Comparison of ENCODE assay signal across 9 cellular contexts in the genomic region with DNA sequence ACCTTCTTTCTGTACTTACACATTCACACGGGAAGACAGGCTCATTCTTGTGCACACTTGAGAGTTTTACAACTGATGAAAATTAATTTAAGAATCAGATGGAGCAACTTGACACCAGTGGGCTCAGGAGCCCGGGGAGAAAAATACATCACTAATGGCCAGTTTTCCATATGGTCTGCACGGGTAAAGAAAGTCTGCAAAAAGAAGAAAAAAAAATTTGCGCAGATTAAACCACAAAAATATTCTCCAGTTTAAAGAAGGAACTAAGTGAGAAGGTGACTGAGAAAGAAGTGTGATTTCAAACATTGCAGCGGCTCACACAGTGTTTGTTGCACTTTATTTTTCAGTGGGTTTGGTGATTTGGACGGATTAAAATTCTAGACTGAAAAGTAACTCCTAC. TPM values are rescaled to one million over a fixed set of nuclear protein-coding genes. Genes with fewer than 3 reads are reported as not detected.
A peak's percentile ranks its signal among the peaks of the same experiment; 100 is the strongest.
DNase-seq lines count a peak whose midpoint lies in the region; TF ChIP-seq lines count a peak whose summit lies in the region.
"Had no signal": no experiment of that assay in that cellular context is flagged by ENCODE, and none has a peak within 500 bp of the region (broad histone marks: within the 10 kb centered on the region; RNA-seq: fewer than 3 reads in every experiment).

A gene with protein sequence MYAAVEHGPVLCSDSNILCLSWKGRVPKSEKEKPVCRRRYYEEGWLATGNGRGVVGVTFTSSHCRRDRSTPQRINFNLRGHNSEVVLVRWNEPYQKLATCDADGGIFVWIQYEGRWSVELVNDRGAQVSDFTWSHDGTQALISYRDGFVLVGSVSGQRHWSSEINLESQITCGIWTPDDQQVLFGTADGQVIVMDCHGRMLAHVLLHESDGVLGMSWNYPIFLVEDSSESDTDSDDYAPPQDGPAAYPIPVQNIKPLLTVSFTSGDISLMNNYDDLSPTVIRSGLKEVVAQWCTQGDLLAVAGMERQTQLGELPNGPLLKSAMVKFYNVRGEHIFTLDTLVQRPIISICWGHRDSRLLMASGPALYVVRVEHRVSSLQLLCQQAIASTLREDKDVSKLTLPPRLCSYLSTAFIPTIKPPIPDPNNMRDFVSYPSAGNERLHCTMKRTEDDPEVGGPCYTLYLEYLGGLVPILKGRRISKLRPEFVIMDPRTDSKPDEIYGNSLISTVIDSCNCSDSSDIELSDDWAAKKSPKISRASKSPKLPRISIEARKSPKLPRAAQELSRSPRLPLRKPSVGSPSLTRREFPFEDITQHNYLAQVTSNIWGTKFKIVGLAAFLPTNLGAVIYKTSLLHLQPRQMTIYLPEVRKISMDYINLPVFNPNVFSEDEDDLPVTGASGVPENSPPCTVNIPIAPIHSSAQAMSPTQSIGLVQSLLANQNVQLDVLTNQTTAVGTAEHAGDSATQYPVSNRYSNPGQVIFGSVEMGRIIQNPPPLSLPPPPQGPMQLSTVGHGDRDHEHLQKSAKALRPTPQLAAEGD (N-terminal part only) (plus strand): TSS at position 301 of the 400 bp plus-strand sequence. CDS start 1,552 bp downstream, outside the sequence.

- TF ChIP-seq CTCF in fibroblast of the aortic adventitia (IDR thresholded peaks at IDR 0.05; ENCODE audit: insufficient read depth, low read length) (no peak), neural crest cell (conservative IDR thresholded peaks at IDR 0.05) (no peak)

- no peak within 1 kb of the TSS for H3K4me3 Mint-ChIP-seq in neural crest cell

- no peak for DNase-seq in SJSA1 (ENCODE audit: low read depth in 1 of 2, low spot score in 2 of 2)
- DNase-seq in fibroblast of the aortic adventitia (ENCODE audit: low read depth), result no peak
- DNase-seq in neural crest cell (ENCODE audit: low read depth, low spot score), result no peak
- no peak for DNase-seq in stimulated activated CD8-positive, alpha-beta memory T cell treated with anti-CD3 and anti-CD28 coated beads, Interleukin-4, amount 100 ng/mL, for 48 hours
- no peak for DNase-seq in NCI-H82 (lab: John Stamatoyannopoulos, UW)
- DNase-seq in activated effector memory CD4-positive, alpha-beta T cell treated with Interleukin-2 at 50 U/mL for 16 hours, result no peak
- DNase-seq in KG1 (lab: John Stamatoyannopoulos, UW), result no peak
- DNase-seq: DMS53 had no signal

- H3K27ac Mint-ChIP-seq in neural crest cell (ENCODE audit: unreplicated experiment), result peak within 1 kb of the TSS; percentile 7

- no peaks in the 10 kb centered on the region for H3K27me3 ChIP-seq in BLaER1 treated with 17β-estradiol and CSF1 and Interleukin-3, amounts not matched to agents 10 nM and 100 nM
- no peaks in the 10 kb centered on the region for H3K27me3 ChIP-seq in SJSA1 (replicated peaks)

- no peak within 1 kb of the TSS for H3K4me3 ChIP-seq in BLaER1 treated with 17β-estradiol and CSF1 and Interleukin-3, amounts not matched to agents 10 nM and 100 nM
- H3K4me3 ChIP-seq in SJSA1 (no peak within 1 kb of the TSS), fibroblast of the aortic adventitia (ENCODE audit: low read depth, low read length) (no peak within 1 kb of the TSS)

- H3K36me3 ChIP-seq in BLaER1 treated with 17β-estradiol and CSF1 and Interleukin-3, amounts not matched to agents 10 nM and 100 nM, result peaks cover 40 to 78% (median 62%) of the 10 kb centered on the region in 11 experiments
- H3K36me3 ChIP-seq in SJSA1, result peaks cover 42% of the 10 kb centered on the region

- H3K9ac ChIP-seq in BLaER1 treated with 17β-estradiol and CSF1 and Interleukin-3, amounts not matched to agents 10 nM and 100 nM, result 0 out of 22 replicates have a peak within 1 kb of the TSS, but pooled peaks of 1 of the 11 experiments have one; percentile 4

- H3K9me3 ChIP-seq in BLaER1 treated with 17β-estradiol and CSF1 and Interleukin-3, amounts not matched to agents 10 nM and 100 nM (replicated peaks in 1 of 11), result peaks cover 14 to 45% (median 31%) of the 10 kb centered on the region in 11 experiments
- H3K9me3 ChIP-seq in SJSA1 (replicated peaks), result no peaks in the 10 kb centered on the region

- peaks cover 21 to 36% (median 25%) of the 10 kb centered on the region in 10 experiments for H3K4me1 ChIP-seq in BLaER1 treated with 17β-estradiol and CSF1 and Interleukin-3, amounts not matched to agents 10 nM and 100 nM
- H3K4me1 ChIP-seq in SJSA1 (replicated peaks), result no peaks in the 10 kb centered on the region

- H3K4me1 Mint-ChIP-seq in neural crest cell, result no peaks in the 10 kb centered on the region

- H4K20me1 ChIP-seq in BLaER1 treated with 17β-estradiol and CSF1 and Interleukin-3, amounts not matched to agents 10 nM and 100 nM, result peaks cover 0 to 13% (median 0%) of the 10 kb centered on the region in 11 experiments; a peak in 5 of 22 replicates

- H3K4me2 ChIP-seq in BLaER1 treated with 17β-estradiol and CSF1 and Interleukin-3, amounts not matched to agents 10 nM and 100 nM, result peak within 1 kb of the TSS; percentile 2 to 77 (median 39); a peak in 21 of 22 replicates

- H3K36me3 Mint-ChIP-seq in neural crest cell (ENCODE audit: low read depth), result peaks cover 52% of the 10 kb centered on the region

- H3K9me3 Mint-ChIP-seq in neural crest cell, result peaks cover 8% of the 10 kb centered on the region

- H3K27me3 Mint-ChIP-seq in neural crest cell (ENCODE audit: low read depth), result no peaks in the 10 kb centered on the region

- H3K27ac ChIP-seq in BLaER1 treated with 17β-estradiol and CSF1 and Interleukin-3, amounts not matched to agents 10 nM and 100 nM, result no peak within 1 kb of the TSS; a peak in 2 of 22 replicates
- no peak within 1 kb of the TSS for H3K27ac ChIP-seq in SJSA1

RNA-seq across cellular contexts. Expression of the gene that starts here (rescaled TPM):
- total RNA-seq in SJSA1 (2014; rRNA removed; shearing (Covaris generic)), result 70.1 and 83.4 TPM in 2 replicates
- 131 and 354 TPM in 2 replicates for total RNA-seq in fibroblast of the aortic adventitia (ENCODE audit: low replicate concordance)
- 106 and 115 TPM in 2 replicates for total RNA-seq in neural crest cell
